26 cellular contexts compared by ENCODE assay signal in the genomic region with DNA sequence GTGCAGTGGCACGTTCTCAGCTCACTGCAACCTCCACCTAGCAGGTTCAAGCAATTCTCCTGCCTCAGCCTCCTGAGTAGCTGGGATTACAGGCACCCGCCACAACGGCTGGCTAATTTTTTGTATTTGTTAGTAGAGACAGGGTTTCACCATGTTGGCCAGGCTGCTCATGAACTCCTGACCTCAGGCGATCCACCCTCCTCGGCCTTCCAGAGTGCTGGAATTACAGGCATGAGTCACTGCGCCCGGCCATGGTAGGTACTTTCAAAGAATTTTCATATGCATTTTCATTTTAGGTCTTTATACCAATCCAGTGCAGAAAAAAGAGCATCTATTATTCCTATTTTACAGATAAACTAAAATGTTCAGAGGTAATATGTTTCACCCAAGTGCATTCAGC.
"Had no signal": no experiment of that assay in that cellular context is flagged by ENCODE, and none has a peak within 500 bp of the region (broad histone marks: within the 10 kb centered on the region; RNA-seq: fewer than 3 reads in every experiment).

No MANE protein-coding gene starts in this region.

- DNase-seq: occipital lobe; ovary; psoas muscle; right cardiac atrium; right lobe of liver; sigmoid colon; small intestine; stimulated activated CD4-positive, alpha-beta T cell treated with anti-CD3 and anti-CD28 coated beads, Interleukin-15, amount 100 ng/mL, for 24 hours; stimulated activated CD4-positive, alpha-beta T cell treated with anti-CD3 and anti-CD28 coated beads, Interleukin-2, amount 100 ng/mL, for 24 hours; stimulated activated CD4-positive, alpha-beta T cell treated with anti-CD3 and anti-CD28 coated beads, Interleukin-2, amount 100 ng/mL, for 48 hours; stimulated activated CD4-positive, alpha-beta T cell treated with anti-CD3 and anti-CD28 coated beads, Interleukin-4, amount 100 ng/mL, for 24 hours; stimulated activated naive B cell treated with anti-CD40 and anti-IgM and Interleukin-4, amounts not matched to agents 10 μg/mL and 1 μg/mL and 100 μg/mL, for 72 hours; stimulated activated naive CD4-positive, alpha-beta T cell treated with Interleukin-2 at 50 U/mL for 16 hours; stomach; thyroid gland; trophoblast cell; upper lobe of left lung had no signal

- H3K9me3 ChIP-seq: ovary, psoas muscle, right lobe of liver, sigmoid colon, stomach, thyroid gland, tibial nerve, upper lobe of left lung, vagina had no signal

- H3K4me1 Mint-ChIP-seq: nephron; neural progenitor cell; stimulated activated effector memory CD8-positive, alpha-beta T cell treated with anti-CD3 and anti-CD28 coated beads, Interleukin-12 subunit alpha, Interleukin-12 subunit beta, amount 100 ng/mL, for 72 hours; stimulated activated naive B cell treated with anti-CD40 and anti-IgM and Interleukin-4, amounts not matched to agents 10 μg/mL and 1 μg/mL and 100 μg/mL, for 72 hours had no signal

- H3K27me3 ChIP-seq: neural progenitor cell, ovary, right lobe of liver, sigmoid colon, stomach, thyroid gland, tibial nerve, upper lobe of left lung, vagina had no signal

- ATAC-seq: psoas muscle; right cardiac atrium; right lobe of liver; stimulated activated effector memory CD8-positive, alpha-beta T cell treated with anti-CD3 and anti-CD28 coated beads, Interleukin-12 subunit alpha, Interleukin-12 subunit beta, amount 100 ng/mL, for 72 hours; stimulated activated naive B cell treated with anti-CD40 and anti-IgM and Interleukin-4, amounts not matched to agents 10 μg/mL and 1 μg/mL and 100 μg/mL, for 72 hours had no signal

- H3K4me3 ChIP-seq: neural progenitor cell, ovary, psoas muscle, right lobe of liver, sigmoid colon, stomach, thoracic aorta, thyroid gland, tibial nerve, upper lobe of left lung, vagina had no signal

- H3K9me3 Mint-ChIP-seq: neural progenitor cell had no signal

- H3K4me3 Mint-ChIP-seq: nephron; neural progenitor cell; stimulated activated effector memory CD8-positive, alpha-beta T cell treated with anti-CD3 and anti-CD28 coated beads, Interleukin-12 subunit alpha, Interleukin-12 subunit beta, amount 100 ng/mL, for 72 hours; stimulated activated naive B cell treated with anti-CD40 and anti-IgM and Interleukin-4, amounts not matched to agents 10 μg/mL and 1 μg/mL and 100 μg/mL, for 72 hours; stimulated activated naive CD8-positive, alpha-beta T cell treated with anti-CD3 and anti-CD28 coated beads, Interleukin-15, Interleukin-2, amounts not matched to agents 100 ng/mL and 50 ng/mL, for 24 hours had no signal

- H3K27me3 Mint-ChIP-seq: progenitor cell of endocrine pancreas; stimulated activated naive B cell treated with anti-CD40 and anti-IgM and Interleukin-4, amounts not matched to agents 10 μg/mL and 1 μg/mL and 100 μg/mL, for 72 hours; stimulated activated naive CD8-positive, alpha-beta T cell treated with anti-CD3 and anti-CD28 coated beads, Interleukin-15, Interleukin-2, amounts not matched to agents 100 ng/mL and 50 ng/mL, for 24 hours had no signal

- H3K36me3 ChIP-seq: neural progenitor cell, ovary, right lobe of liver, sigmoid colon, stomach, thoracic aorta, thyroid gland, tibial nerve, upper lobe of left lung, vagina had no signal

- H3K36me3 Mint-ChIP-seq: neural progenitor cell; stimulated activated effector memory CD8-positive, alpha-beta T cell treated with anti-CD3 and anti-CD28 coated beads, Interleukin-12 subunit alpha, Interleukin-12 subunit beta, amount 100 ng/mL, for 72 hours; stimulated activated naive B cell treated with anti-CD40 and anti-IgM and Interleukin-4, amounts not matched to agents 10 μg/mL and 1 μg/mL and 100 μg/mL, for 72 hours had no signal

- H3K27ac ChIP-seq: neural progenitor cell, ovary, parathyroid adenoma, psoas muscle, right lobe of liver, sigmoid colon, stomach, thoracic aorta, thyroid gland, tibial nerve, upper lobe of left lung, vagina had no signal

- H3K4me1 ChIP-seq: neural progenitor cell, parathyroid adenoma, psoas muscle, right lobe of liver, sigmoid colon, stomach, thyroid gland, tibial nerve, upper lobe of left lung, vagina had no signal

- H3K27ac Mint-ChIP-seq: nephron; neural progenitor cell; progenitor cell of endocrine pancreas; stimulated activated effector memory CD8-positive, alpha-beta T cell treated with anti-CD3 and anti-CD28 coated beads, Interleukin-12 subunit alpha, Interleukin-12 subunit beta, amount 100 ng/mL, for 72 hours; stimulated activated naive B cell treated with anti-CD40 and anti-IgM and Interleukin-4, amounts not matched to agents 10 μg/mL and 1 μg/mL and 100 μg/mL, for 72 hours; stimulated activated naive CD8-positive, alpha-beta T cell treated with anti-CD3 and anti-CD28 coated beads, Interleukin-15, Interleukin-2, amounts not matched to agents 100 ng/mL and 50 ng/mL, for 24 hours had no signal
